35 cellular contexts compared by ENCODE assay signal in the genomic region with DNA sequence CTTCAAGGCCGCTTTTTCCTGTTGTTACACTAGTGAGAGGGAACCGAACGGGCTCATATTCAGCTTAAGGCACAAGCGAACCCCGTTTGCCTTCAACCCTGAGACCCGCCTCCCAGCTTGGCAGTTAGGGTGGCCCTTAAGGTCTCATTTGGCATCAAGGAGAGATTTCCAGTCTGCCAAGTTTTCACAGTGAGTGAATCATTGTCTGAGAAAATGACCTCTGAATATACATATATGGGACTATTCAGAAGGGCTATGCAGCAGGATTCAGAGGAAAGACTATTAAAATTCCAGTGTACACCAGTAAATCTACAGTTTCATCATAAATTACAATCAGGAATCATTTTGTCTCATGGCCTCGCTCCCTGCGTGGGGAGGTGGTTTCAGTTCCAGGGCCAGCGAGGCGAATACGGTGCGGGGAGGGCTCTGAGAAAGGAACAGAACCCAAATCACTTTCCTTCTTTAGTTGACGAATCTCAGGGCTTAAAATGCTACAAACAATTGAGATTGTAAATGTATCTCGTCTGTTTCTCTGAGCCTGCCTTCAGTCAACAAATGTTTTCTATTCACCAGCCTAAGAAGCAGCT.
DNase-seq lines count a peak whose midpoint lies in the region; ATAC-seq, FAIRE-seq and TF ChIP-seq lines count a peak whose summit lies in the region.
"Had no signal": no experiment of that assay in that cellular context is flagged by ENCODE, and none has a peak within 500 bp of the region (broad histone marks: within the 10 kb centered on the region; RNA-seq: fewer than 3 reads in every experiment).

No MANE protein-coding gene starts in this region.

- no peak overlapping the region for H2BK120ac ChIP-seq in mesenchymal stem cell (ENCODE audit: low read depth, low read length)

- peaks cover 6% of the 10 kb centered on the region for H3K9me3 ChIP-seq in mesenchymal stem cell (ENCODE audit: control insufficient read depth, low read length)
- H3K9me3 ChIP-seq: Caco-2, left ventricle myocardium inferior had no signal

- H3K27me3 Mint-ChIP-seq in GM23338 (ENCODE audit: insufficient read depth, low read depth, poor library complexity) = peaks cover 19% of the 10 kb centered on the region
- no peaks in the 10 kb centered on the region for H3K27me3 Mint-ChIP-seq in chondrocyte (ENCODE audit: low read depth)
- H3K27me3 Mint-ChIP-seq in memory B cell = no peaks in the 10 kb centered on the region
- H3K27me3 Mint-ChIP-seq: naive thymus-derived CD4-positive, alpha-beta T cell had no signal

- H4K8ac ChIP-seq in mesenchymal stem cell (ENCODE audit: low read length) = no peak overlapping the region

- H3K4me3 Mint-ChIP-seq in GM23338 (no peak overlapping the region), chondrocyte (ENCODE audit: unreplicated experiment) (no peak overlapping the region), memory B cell (no peak overlapping the region)
- H3K4me3 Mint-ChIP-seq: activated T-helper 1 cell treated with anti-CD3 and anti-CD28 coated beads, Interleukin-12 subunit alpha, Interleukin-12 subunit beta, Interleukin-2, Interleukin-4 antibody, amounts not matched to agents 30 ng/mL and 10 ng/mL and 1 ng/mL, durations not matched to agents 14 hours and 24 hours and 36 hours; naive thymus-derived CD4-positive, alpha-beta T cell; T-helper 1 cell treated with Interleukin-12 subunit alpha and Interleukin-12 subunit beta and Interleukin-4 antibody, amounts not matched to agents 30 μg/mL and 1 μg/mL, for 36 hours had no signal

- TF ChIP-seq CTCF in GM23338 (conservative IDR thresholded peaks at IDR 0.05; ENCODE audit: low read depth in 2 of 2) (no peak), chondrocyte (IDR thresholded peaks at IDR 0.05) (no peak)

- H4K91ac ChIP-seq in mesenchymal stem cell (ENCODE audit: low read length) = no peak overlapping the region

- no peak overlapping the region for H3K18ac ChIP-seq in mesenchymal stem cell (ENCODE audit: low read depth in 1 of 2, low read length in 2 of 2)

- DNase-seq in GM23338 (ENCODE audit: low spot score) = no peak
- no peak for DNase-seq in chondrocyte (ENCODE audit: low spot score)
- no peak for DNase-seq in memory B cell (ENCODE audit: low spot score in 2 of 2)
- DNase-seq in urothelium cell line (ENCODE audit: low spot score) = no peak
- DNase-seq in NCI-H526 treated with DMSO at 0.1 percent for 48 hours (lab: John Stamatoyannopoulos, UW) = no peak
- no peak for DNase-seq in mesenchymal stem cell
- DNase-seq: activated CD4-positive, alpha-beta T cell treated with anti-CD3 and anti-CD28 coated beads, Interleukin-2, amount 50 U/mL, for 48 hours; activated naive CD4-positive, alpha-beta T cell treated with Interleukin-2 at 50 U/mL for 16 hours; brain microvascular endothelial cell; Caco-2; DMS53; effector CD4-positive, alpha-beta T cell; GDM1; GOT3; left ventricle myocardium inferior; midbrain; naive thymus-derived CD4-positive, alpha-beta T cell; NCI-H1105; NCI-H2029; NCI-H524 treated with DMSO at 0.1 percent for 48 hours; occipital lobe; PC-9; stimulated activated CD4-positive, alpha-beta T cell treated with anti-CD3 and anti-CD28 coated beads, Interleukin-15, amount 100 ng/mL, for 24 hours; stimulated activated CD4-positive, alpha-beta T cell treated with anti-CD3 and anti-CD28 coated beads, Interleukin-4, amount 100 ng/mL, for 4 hours; trophoblast cell had no signal

- H3K36me3 Mint-ChIP-seq in GM23338 (ENCODE audit: low read depth) (peaks cover 22% of the 10 kb centered on the region), chondrocyte (ENCODE audit: low read depth) (peaks cover 23% of the 10 kb centered on the region), memory B cell (peaks cover 9% of the 10 kb centered on the region)

- H3K79me1 ChIP-seq in mesenchymal stem cell (replicated peaks; ENCODE audit: low read length, poor library complexity, severe bottlenecking) = no peaks in the 10 kb centered on the region

- H3K9me3 Mint-ChIP-seq in GM23338 (peaks cover 19% of the 10 kb centered on the region), chondrocyte (ENCODE audit: low read depth) (peaks cover 9% of the 10 kb centered on the region), memory B cell (peaks cover 2% of the 10 kb centered on the region)

- H3K23ac ChIP-seq in mesenchymal stem cell (ENCODE audit: low read length in 2 of 2) = no peak overlapping the region

- H3K36me3 ChIP-seq in GM23338 (ENCODE audit: insufficient read depth) (no peaks in the 10 kb centered on the region), mesenchymal stem cell (ENCODE audit: control insufficient read depth in 1 of 2, insufficient read depth in 2 of 2, low read depth in 1 of 2, low read length in 2 of 2) (no peaks in the 10 kb centered on the region)
- H3K36me3 ChIP-seq: brain microvascular endothelial cell had no signal

- no peak overlapping the region for H2BK12ac ChIP-seq in mesenchymal stem cell (ENCODE audit: low read length in 2 of 2)

- H3K79me2 ChIP-seq in GM23338 (replicated peaks; ENCODE audit: insufficient read depth) = no peaks in the 10 kb centered on the region

- H3K27ac Mint-ChIP-seq in GM23338 (no peak overlapping the region), chondrocyte (ENCODE audit: unreplicated experiment) (peak overlapping the region; percentile 96), memory B cell (peak overlapping the region; percentile 54)
- H3K27ac Mint-ChIP-seq: activated T-helper 1 cell treated with anti-CD3 and anti-CD28 coated beads, Interleukin-12 subunit alpha, Interleukin-12 subunit beta, Interleukin-2, Interleukin-4 antibody, amounts not matched to agents 30 ng/mL and 10 ng/mL and 1 ng/mL, durations not matched to agents 14 hours and 24 hours and 36 hours; T-helper 1 cell treated with Interleukin-12 subunit alpha and Interleukin-12 subunit beta and Interleukin-4 antibody, amounts not matched to agents 30 μg/mL and 1 μg/mL, for 36 hours had no signal

- WGBS in mesenchymal stem cell = 88% methylated on average over 14 of the region's 14 CpGs

- H3K14ac ChIP-seq in mesenchymal stem cell (ENCODE audit: low read length in 2 of 2) = no peak overlapping the region

- H3K4me3 ChIP-seq in GM23338 (no peak overlapping the region), mesenchymal stem cell (ENCODE audit: insufficient read depth in 1 of 2, low read depth in 1 of 2, low read length in 2 of 2) (no peak overlapping the region)
- H3K4me3 ChIP-seq: BLaER1 treated with 17β-estradiol and CSF1 and Interleukin-3, amounts not matched to agents 10 nM and 100 nM; K562; left ventricle myocardium inferior; PC-9; SK-N-MC had no signal

- H3K4me1 ChIP-seq in GM23338 (ENCODE audit: insufficient read depth) (peaks cover 19% of the 10 kb centered on the region; the same call in 1 of the 2 replicates), mesenchymal stem cell (ENCODE audit: control insufficient read depth, insufficient read depth, low read depth, low read length) (no peaks in the 10 kb centered on the region)
- H3K4me1 ChIP-seq: Caco-2 had no signal

- ATAC-seq in GM23338 = no peak
- ATAC-seq in memory B cell (ENCODE audit: low read depth) = no peak
- no peak for ATAC-seq in GM21825 (IDR thresholded peaks at IDR 0.05; ENCODE audit: unreplicated experiment)
- ATAC-seq: activated CD4-positive, CD25-positive, alpha-beta regulatory T cell treated with anti-CD3 and anti-CD28 coated beads, Interleukin-2, amount 50 U/mL, for 24 hours; K562; naive thymus-derived CD4-positive, alpha-beta T cell had no signal

- H3K4me1 Mint-ChIP-seq in GM23338 (peaks cover 16% of the 10 kb centered on the region), chondrocyte (ENCODE audit: low read depth) (peaks cover 68% of the 10 kb centered on the region), memory B cell (peaks cover 2% of the 10 kb centered on the region)

- H3K27me3 ChIP-seq in GM23338 (ENCODE audit: insufficient read depth) (no peaks in the 10 kb centered on the region), mesenchymal stem cell (ENCODE audit: control insufficient read depth in 1 of 2, insufficient read depth in 1 of 2, low read length in 2 of 2) (peaks cover 3 to 13% of the 10 kb centered on the region in 2 experiments)
- H3K27me3 ChIP-seq: BLaER1 treated with 17β-estradiol and CSF1 and Interleukin-3, amounts not matched to agents 10 nM and 100 nM; brain microvascular endothelial cell had no signal

- no peak overlapping the region for H3K4me2 ChIP-seq in GM23338
- no peak overlapping the region for H3K4me2 ChIP-seq in mesenchymal stem cell (ENCODE audit: low read length, poor library complexity, severe bottlenecking)
- H3K4me2 ChIP-seq: PC-9 had no signal

- peak; percentile 56 for FAIRE-seq in urothelium cell line (lab: Jason Lieb, UNC)
- FAIRE-seq: HTR-8/SVneo, K562, TTC549 had no signal

- 0 out of 2 replicates have a peak overlapping the region, but pooled peaks have one; percentile 30 for H3K27ac ChIP-seq in GM23338 (ENCODE audit: low read depth)
- H3K27ac ChIP-seq in mesenchymal stem cell (ENCODE audit: low read length, poor library complexity, severe bottlenecking) = no peak overlapping the region
- H3K27ac ChIP-seq: brain microvascular endothelial cell, epithelial cell of prostate, left ventricle myocardium inferior, PC-9, SK-N-MC had no signal

- H3K4ac ChIP-seq in mesenchymal stem cell (ENCODE audit: low read depth in 1 of 2, low read length in 2 of 2) = no peak overlapping the region

- H2BK5ac ChIP-seq in mesenchymal stem cell (ENCODE audit: low read depth, low read length, poor library complexity, severe bottlenecking) = no peak overlapping the region

- H3K9me2 ChIP-seq in GM23338 (ENCODE audit: insufficient read depth) = no peaks in the 10 kb centered on the region

- H4K20me1 ChIP-seq in GM23338 (replicated peaks; ENCODE audit: insufficient read depth) = no peaks in the 10 kb centered on the region

- no peak overlapping the region for H3K9ac ChIP-seq in mesenchymal stem cell (ENCODE audit: low read length)
- H3K9ac ChIP-seq: BLaER1 treated with 17β-estradiol and CSF1 and Interleukin-3, amounts not matched to agents 10 nM and 100 nM had no signal

- no peaks in the 10 kb centered on the region for H3F3A ChIP-seq in GM23338 (replicated peaks; ENCODE audit: low read depth)

- H2AK5ac ChIP-seq in mesenchymal stem cell (ENCODE audit: low read length, severe bottlenecking) = no peak overlapping the region

- H2AFZ ChIP-seq in GM23338 = peak overlapping the region; percentile 52; the same call in 1 of the 2 replicates
- H2AFZ ChIP-seq in mesenchymal stem cell (ENCODE audit: low read depth, low read length) = no peak overlapping the region
- H2AFZ ChIP-seq: PC-9 had no signal

- no peak overlapping the region for H2BK15ac ChIP-seq in mesenchymal stem cell (ENCODE audit: low read depth, poor library complexity, severe bottlenecking)

TF ChIP-seq in GM23338, 12 proteins besides CTCF, POLR2A, EP300 and RAD21 (continues in another document):
- TF ChIP-seq EZH2 (IDR thresholded peaks at IDR 0.05; ENCODE audit: low read depth, unreplicated experiment) (no peak), STAT1 (IDR thresholded peaks at IDR 0.05; ENCODE audit: unreplicated experiment) (no peak), EZH2phosphoT487 (IDR thresholded peaks at IDR 0.05; ENCODE audit: unreplicated experiment) (no peak)
